ENCODE assay signal across 9 cellular contexts in the genomic region with DNA sequence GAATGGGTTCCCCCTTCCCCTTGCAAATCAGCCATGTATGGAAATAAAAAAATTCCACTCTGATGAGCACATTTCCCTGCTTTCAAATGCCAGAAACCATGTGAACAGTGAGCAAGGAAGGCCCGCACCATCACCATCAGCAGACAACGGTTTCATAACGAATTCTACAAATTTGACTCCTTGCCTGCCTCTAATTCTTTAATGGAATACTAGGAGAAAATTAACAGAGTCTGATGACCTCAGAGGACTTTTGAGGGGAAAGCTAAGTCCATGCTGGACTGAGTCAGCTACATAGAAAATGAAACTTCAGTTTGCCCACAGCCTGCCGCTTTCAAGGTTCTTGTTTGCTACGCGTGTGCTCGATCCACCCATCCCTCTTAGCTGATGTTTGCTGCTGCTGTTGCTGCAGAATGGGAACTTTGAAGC. TPM values are rescaled to one million over a fixed set of nuclear protein-coding genes. Genes with fewer than 3 reads are reported as not detected.
DNase-seq lines count a peak whose midpoint lies in the region; ATAC-seq, FAIRE-seq and TF ChIP-seq lines count a peak whose summit lies in the region.
"Had no signal": no experiment of that assay in that cellular context is flagged by ENCODE, and none has a peak within 500 bp of the region (broad histone marks: within the 10 kb centered on the region; RNA-seq: fewer than 3 reads in every experiment).

No MANE protein-coding gene starts in this region.

- H3K9me3 ChIP-seq in endocrine pancreas (ENCODE audit: control insufficient read depth, low read length) (no peaks in the 10 kb centered on the region), gastrocnemius medialis (no peaks in the 10 kb centered on the region)

- in situ Hi-C loops in gastrocnemius medialis (cut with MboI; ENCODE audit: low sequenced_read_pairs in 4 of 4): no loop called here

- FAIRE-seq in GM18507 (lab: Jason Lieb, UNC): peak; percentile 86

- H3K27ac ChIP-seq in gastrocnemius medialis: peak overlapping the region; percentile 52 to 68 (median 62)

- TF ChIP-seq CTCF in gastrocnemius medialis (IDR thresholded peaks at IDR 0.05 in 4 of 5, conservative IDR thresholded peaks at IDR 0.05 in 1 of 5): no peak

- ATAC-seq in HG03097 (IDR thresholded peaks at IDR 0.05; ENCODE audit: low FRiP score, unreplicated experiment) (peak; percentile 90), gastrocnemius medialis (peak; percentile 53 to 66)

- H3K27me3 ChIP-seq in endocrine pancreas (ENCODE audit: control insufficient read depth, insufficient read depth, low read length) (no peaks in the 10 kb centered on the region), gastrocnemius medialis (no peaks in the 10 kb centered on the region)

- peak in 1 of 2 donors; percentile 42 for TF ChIP-seq POLR2A in gastrocnemius medialis (IDR thresholded peaks at IDR 0.05)

- DNase-seq in GM18507 (ENCODE audit: extremely low spot score, insufficient read length, low read depth) (no peak), gastrocnemius medialis (no peak), LoVo (ENCODE audit: low spot score) (no peak), NCI-H345 treated with DMSO at 0.1 percent for 48 hours (lab: John Stamatoyannopoulos, UW; ENCODE audit: unreplicated experiment) (no peak), NCI-H2081 (lab: John Stamatoyannopoulos, UW) (no peak), AML-193 (lab: John Stamatoyannopoulos, UW) (no peak)
- DNase-seq: activated naive CD8-positive, alpha-beta T cell treated with anti-CD3 and anti-CD28 coated beads, Interleukin-2, amount 10 ng/mL, durations not matched to agents 7 days and 5 days had no signal

- no peaks in the 10 kb centered on the region for H3K4me1 ChIP-seq in endocrine pancreas (ENCODE audit: control insufficient read depth, insufficient read depth, low read length)
- peaks cover 4 to 5% of the 10 kb centered on the region in 2 donors for H3K4me1 ChIP-seq in gastrocnemius medialis

- H3K9ac ChIP-seq in endocrine pancreas (ENCODE audit: control insufficient read depth, insufficient read depth, low read length): no peak overlapping the region

- H3K36me3 ChIP-seq in endocrine pancreas (ENCODE audit: control insufficient read depth, insufficient read depth, low read length) (no peaks in the 10 kb centered on the region), gastrocnemius medialis (no peaks in the 10 kb centered on the region)

- peak overlapping the region; percentile 60 for H3K4me3 ChIP-seq in endocrine pancreas (ENCODE audit: control insufficient read depth, insufficient read depth, low read length)
- H3K4me3 ChIP-seq in gastrocnemius medialis: peak overlapping the region in 3 of 4 donors; percentile 15 to 34 (median 33)

- intact Hi-C loops in gastrocnemius medialis (cut with DNase I; ENCODE audit: low total_unique reads): no loop called here

RNA-seq across cellular contexts. Expression of a gene that starts 46.7 kb away (rescaled TPM):
- total RNA-seq in gastrocnemius medialis: 1 to 10 TPM; 1.3 to 1.6 (median 1.4) TPM
